2 cellular contexts compared by ENCODE assay signal in genomic region chr9:138047469-138048040, GRCh38.
TF ChIP-seq lines count a peak whose summit lies in the region.

No MANE protein-coding gene starts in this region.

TF ChIP-seq in SK-N-SH, 30 proteins besides CTCF, POLR2A, EP300 and RAD21 (continued from another document):
- TF ChIP-seq PBX3 (IDR thresholded peaks at IDR 0.05) = no peak

TF ChIP-seq in SK-N-SH treated with all-trans-retinoic acid at 6 μM for 48 hours, 23 proteins besides CTCF, POLR2A, EP300 and RAD21 (continued from another document):
- TF ChIP-seq PATZ1 (CRISPR knock-in tag; IDR thresholded peaks at IDR 0.05; ENCODE audit: borderline replicate concordance) = no peak
- TF ChIP-seq, protein P1, sequence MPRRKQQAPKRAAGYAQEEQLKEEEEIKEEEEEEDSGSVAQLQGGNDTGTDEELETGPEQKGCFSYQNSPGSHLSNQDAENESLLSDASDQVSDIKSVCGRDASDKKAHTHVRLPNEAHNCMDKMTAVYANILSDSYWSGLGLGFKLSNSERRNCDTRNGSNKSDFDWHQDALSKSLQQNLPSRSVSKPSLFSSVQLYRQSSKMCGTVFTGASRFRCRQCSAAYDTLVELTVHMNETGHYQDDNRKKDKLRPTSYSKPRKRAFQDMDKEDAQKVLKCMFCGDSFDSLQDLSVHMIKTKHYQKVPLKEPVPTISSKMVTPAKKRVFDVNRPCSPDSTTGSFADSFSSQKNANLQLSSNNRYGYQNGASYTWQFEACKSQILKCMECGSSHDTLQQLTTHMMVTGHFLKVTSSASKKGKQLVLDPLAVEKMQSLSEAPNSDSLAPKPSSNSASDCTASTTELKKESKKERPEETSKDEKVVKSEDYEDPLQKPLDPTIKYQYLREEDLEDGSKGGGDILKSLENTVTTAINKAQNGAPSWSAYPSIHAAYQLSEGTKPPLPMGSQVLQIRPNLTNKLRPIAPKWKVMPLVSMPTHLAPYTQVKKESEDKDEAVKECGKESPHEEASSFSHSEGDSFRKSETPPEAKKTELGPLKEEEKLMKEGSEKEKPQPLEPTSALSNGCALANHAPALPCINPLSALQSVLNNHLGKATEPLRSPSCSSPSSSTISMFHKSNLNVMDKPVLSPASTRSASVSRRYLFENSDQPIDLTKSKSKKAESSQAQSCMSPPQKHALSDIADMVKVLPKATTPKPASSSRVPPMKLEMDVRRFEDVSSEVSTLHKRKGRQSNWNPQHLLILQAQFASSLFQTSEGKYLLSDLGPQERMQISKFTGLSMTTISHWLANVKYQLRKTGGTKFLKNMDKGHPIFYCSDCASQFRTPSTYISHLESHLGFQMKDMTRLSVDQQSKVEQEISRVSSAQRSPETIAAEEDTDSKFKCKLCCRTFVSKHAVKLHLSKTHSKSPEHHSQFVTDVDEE (CRISPR knock-in tag; IDR thresholded peaks at IDR 0.05) = no peak
TF ChIP-seq in SK-N-SH treated with all-trans-retinoic acid at 6 μM for 48 hours: peak in this region for 0.
